9 cellular contexts compared by ENCODE assay signal in the genomic region with DNA sequence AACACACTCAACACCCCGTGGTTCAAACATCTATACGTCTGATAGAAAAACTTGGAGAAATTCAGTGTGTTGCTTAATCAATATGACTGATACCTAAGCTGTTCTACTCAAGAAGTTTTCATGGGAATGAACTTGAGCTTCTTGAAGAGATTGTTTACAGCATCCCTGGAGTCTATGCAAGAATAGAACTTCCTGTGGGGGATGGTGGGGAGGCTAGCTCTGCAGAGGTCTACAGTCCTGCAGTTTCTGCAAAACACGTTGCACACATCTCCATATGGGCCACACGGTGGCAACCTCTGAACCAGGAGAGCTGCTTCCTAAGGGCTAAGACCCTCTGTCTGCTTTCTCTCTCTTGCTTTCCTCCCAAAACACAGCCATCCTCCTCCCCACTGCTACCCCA. TPM values are rescaled to one million over a fixed set of nuclear protein-coding genes. Genes with fewer than 3 reads are reported as not detected.
A peak's percentile ranks its signal among the peaks of the same experiment; 100 is the strongest.
DNase-seq lines count a peak whose midpoint lies in the region; ATAC-seq and TF ChIP-seq lines count a peak whose summit lies in the region.
"Had no signal": no experiment of that assay in that cellular context is flagged by ENCODE, and none has a peak within 500 bp of the region (broad histone marks: within the 10 kb centered on the region; RNA-seq: fewer than 3 reads in every experiment).

No MANE protein-coding gene starts in this region.

- WGBS in lower leg skin, 2 donors = 64 to 70% methylated on average over 4 of the region's 4 CpGs

- DNase-seq in SKM-1 treated with dmso at 0.1 percent for 144 hours (lab: John Stamatoyannopoulos, UW; ENCODE audit: unreplicated experiment) = peak; percentile 25
- DNase-seq in SKM-1 (lab: John Stamatoyannopoulos, UW; ENCODE audit: unreplicated experiment) = no peak
- peak; percentile 43 to 62 for DNase-seq in Kasumi-1 (lab: John Stamatoyannopoulos, UW)
- peak; percentile 31 for DNase-seq in astrocyte of the hippocampus (ENCODE audit: low read depth, low spot score)
- DNase-seq in neural crest cell (ENCODE audit: low read depth, low spot score) = no peak
- DNase-seq in lower leg skin (ENCODE audit: low spot score in 2 of 2) = no peak
- DNase-seq: caudate nucleus had no signal

- peaks cover 3% of the 10 kb centered on the region for H3K36me3 Mint-ChIP-seq in neural crest cell (ENCODE audit: low read depth)

- TF ChIP-seq CTCF in neural crest cell (conservative IDR thresholded peaks at IDR 0.05) = peak; percentile 23
- TF ChIP-seq CTCF in lower leg skin (IDR thresholded peaks at IDR 0.05) = no peak

- no peaks in the 10 kb centered on the region for H3K27me3 Mint-ChIP-seq in neural crest cell (ENCODE audit: low read depth)

- intact Hi-C loops in lower leg skin (cut with DNase I; ENCODE audit: low total_unique reads) = no loop called here

- TF ChIP-seq POLR2A in lower leg skin (IDR thresholded peaks at IDR 0.05) = no peak

- no peaks in the 10 kb centered on the region for H3K9me3 Mint-ChIP-seq in neural crest cell

- H3K4me1 Mint-ChIP-seq in neural crest cell = peaks cover 19% of the 10 kb centered on the region

- no peak overlapping the region for H3K27ac Mint-ChIP-seq in neural crest cell (ENCODE audit: unreplicated experiment)

- no peak for ATAC-seq in GM19023 (IDR thresholded peaks at IDR 0.05; ENCODE audit: unreplicated experiment)
- ATAC-seq in esophagus mucosa = no peak

- H3K4me3 Mint-ChIP-seq in neural crest cell = no peak overlapping the region

- H3K4me3 ChIP-seq in lower leg skin (ENCODE audit: low read depth, poor library complexity, severe bottlenecking) = no peak overlapping the region

RNA-seq across cellular contexts. Expression of gene FANCE, which starts 32.7 kb away (rescaled TPM):
- 18.8 and 20.4 TPM in 2 replicates for total RNA-seq in neural crest cell
- total RNA-seq in lower leg skin = 10 to 100 TPM; 17.5 to 36.7 (median 34.2) TPM
- total RNA-seq in esophagus mucosa = 10.4 TPM

RNA-seq across cellular contexts. Expression of gene RPL10A, which starts 48.8 kb away (rescaled TPM):
- 1,717 and 1,733 TPM in 2 replicates for total RNA-seq in neural crest cell
- total RNA-seq in lower leg skin = 1,000 to 10,000 TPM; 1,714 to 2,467 (median 2,118) TPM
- total RNA-seq in esophagus mucosa = 1,723 TPM

Comparison
In these comparisons a context has a peak if more than half of its experiments do, and no peak if none do; other contexts are left out.
1. DNase-seq: peak in SKM-1 treated with dmso at 0.1 percent for 144 hours (single experiment), Kasumi-1 (2 of 2) and astrocyte of the hippocampus (single experiment); none in SKM-1 (single experiment), neural crest cell (single experiment) and lower leg skin (0 of 2).